In the genomic region with DNA sequence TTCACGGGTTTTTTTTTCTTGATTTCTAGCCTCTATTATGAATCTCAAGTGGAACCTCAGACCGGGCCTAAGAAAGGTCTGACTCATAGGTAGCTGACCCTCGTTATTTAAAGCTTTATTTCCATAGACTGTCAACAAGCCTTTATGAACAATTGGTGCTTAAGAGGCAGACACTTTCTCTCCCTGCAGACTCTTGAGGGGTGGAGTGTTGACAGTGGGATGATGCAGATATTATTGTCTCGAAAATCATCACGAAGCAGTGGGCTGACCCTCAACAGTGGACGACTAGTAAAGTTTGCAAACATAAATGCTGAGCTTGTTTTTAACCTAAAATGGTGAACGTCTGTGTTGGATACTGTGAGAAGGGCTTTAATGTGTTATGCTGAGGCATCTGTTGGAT, we compare ENCODE assay signal across 8 cellular contexts. TPM values are rescaled to one million over a fixed set of nuclear protein-coding genes. Genes with fewer than 3 reads are reported as not detected.
DNase-seq lines count a peak whose midpoint lies in the region; ATAC-seq lines count a peak whose summit lies in the region.

No MANE protein-coding gene starts in this region.

- no peak for DNase-seq in CD4-positive, CD25-positive, alpha-beta regulatory T cell
- no peak for DNase-seq in activated CD4-positive, alpha-beta memory T cell treated with anti-CD3 and anti-CD28 coated beads, Interleukin-2, amount 10 ng/mL, durations not matched to agents 7 days and 5 days
- no peak for DNase-seq in mesendoderm
- no peak for DNase-seq in H4 (ENCODE audit: low spot score)
- no peak for DNase-seq in stimulated activated CD4-positive, alpha-beta T cell treated with anti-CD3 and anti-CD28 coated beads, Interleukin-4, amount 100 ng/mL, for 24 hours

- no CpG with 5 or more reads among the region's 7 CpGs for WGBS in mesendoderm (ENCODE audit: extremely low coverage, insufficient coverage, low lambda C conversion rate)

- peak overlapping the region; percentile 87 for H3K4me3 ChIP-seq in CD4-positive, CD25-positive, alpha-beta regulatory T cell (ENCODE audit: low read depth, low read length)
- H3K4me3 ChIP-seq in mesendoderm (ENCODE audit: low read length), result no peak overlapping the region

- no peak overlapping the region for H3K4me2 ChIP-seq in mesendoderm (ENCODE audit: low read length)

- H2BK5ac ChIP-seq in mesendoderm (ENCODE audit: low read length), result no peak overlapping the region

- H2BK120ac ChIP-seq in mesendoderm (ENCODE audit: low read depth, low read length), result no peak overlapping the region

- POLR2A ChIA-PET in activated CD4-positive, alpha-beta memory T cell treated with anti-CD3 and anti-CD28 coated beads, Interleukin-2, amount 10 ng/mL, durations not matched to agents 7 days and 5 days (lab: Charles Lee), result interaction anchor here (1.6 to 4.4 kb wide), 10 partner anchors 8 to 291 kb away, joined by 4 to 57 read pairs (median 6); a partner anchor contains a TSS

- H4K5ac ChIP-seq in mesendoderm (ENCODE audit: low read length), result no peak overlapping the region

- no peak overlapping the region for H2AK5ac ChIP-seq in mesendoderm (ENCODE audit: low read length)

- H3K56ac ChIP-seq in mesendoderm (ENCODE audit: low read length), result no peak overlapping the region

- no peak overlapping the region for H3K27ac ChIP-seq in CD4-positive, CD25-positive, alpha-beta regulatory T cell (ENCODE audit: insufficient read depth, low read length, poor library complexity, severe bottlenecking)
- no peak overlapping the region for H3K27ac ChIP-seq in mesendoderm (ENCODE audit: low read depth, low read length)

- H3K27me3 ChIP-seq in CD4-positive, CD25-positive, alpha-beta regulatory T cell (ENCODE audit: control insufficient read depth, insufficient read depth, low read length), result peaks cover 10% of the 10 kb centered on the region
- no peaks in the 10 kb centered on the region for H3K27me3 ChIP-seq in mesendoderm (ENCODE audit: insufficient read depth, low read length, poor library complexity)

- peaks cover 26 to 66% (median 41%) of the 10 kb centered on the region in 4 donors for H3K4me1 Mint-ChIP-seq in CD4-positive, CD25-positive, alpha-beta regulatory T cell
- peaks cover 62% of the 10 kb centered on the region for H3K4me1 Mint-ChIP-seq in activated CD4-positive, alpha-beta memory T cell treated with anti-CD3 and anti-CD28 coated beads, Interleukin-2, amount 10 ng/mL, durations not matched to agents 7 days and 5 days

- peak overlapping the region; percentile 78 to 96 (median 92) for H3K4me3 Mint-ChIP-seq in CD4-positive, CD25-positive, alpha-beta regulatory T cell
- peak overlapping the region; percentile 95 for H3K4me3 Mint-ChIP-seq in activated CD4-positive, alpha-beta memory T cell treated with anti-CD3 and anti-CD28 coated beads, Interleukin-2, amount 10 ng/mL, durations not matched to agents 7 days and 5 days

- H3K36me3 Mint-ChIP-seq in CD4-positive, CD25-positive, alpha-beta regulatory T cell, result peaks cover 29% of the 10 kb centered on the region
- H3K36me3 Mint-ChIP-seq in activated CD4-positive, alpha-beta memory T cell treated with anti-CD3 and anti-CD28 coated beads, Interleukin-2, amount 10 ng/mL, durations not matched to agents 7 days and 5 days (ENCODE audit: low read depth), result peaks cover 53% of the 10 kb centered on the region

- no peak overlapping the region for H4K8ac ChIP-seq in mesendoderm (ENCODE audit: low read depth, low read length)

- H3K27ac Mint-ChIP-seq in CD4-positive, CD25-positive, alpha-beta regulatory T cell, result peak overlapping the region in 1 of 3 donors; percentile 88
- peak overlapping the region; percentile 84 for H3K27ac Mint-ChIP-seq in activated CD4-positive, alpha-beta memory T cell treated with anti-CD3 and anti-CD28 coated beads, Interleukin-2, amount 10 ng/mL, durations not matched to agents 7 days and 5 days

- H3K18ac ChIP-seq in mesendoderm (ENCODE audit: low read length), result no peak overlapping the region

- peaks cover 12% of the 10 kb centered on the region for H3K27me3 Mint-ChIP-seq in CD4-positive, CD25-positive, alpha-beta regulatory T cell
- peaks cover 8% of the 10 kb centered on the region for H3K27me3 Mint-ChIP-seq in activated CD4-positive, alpha-beta memory T cell treated with anti-CD3 and anti-CD28 coated beads, Interleukin-2, amount 10 ng/mL, durations not matched to agents 7 days and 5 days

- peaks cover 29% of the 10 kb centered on the region for H3K36me3 ChIP-seq in CD4-positive, CD25-positive, alpha-beta regulatory T cell (ENCODE audit: control insufficient read depth, insufficient read depth, low read length)
- no peaks in the 10 kb centered on the region for H3K36me3 ChIP-seq in mesendoderm (ENCODE audit: control insufficient read depth, insufficient read depth, low read length)

- peaks cover 29% of the 10 kb centered on the region for H3K4me1 ChIP-seq in CD4-positive, CD25-positive, alpha-beta regulatory T cell (ENCODE audit: control insufficient read depth, insufficient read depth, low read length, poor library complexity, severe bottlenecking)
- H3K4me1 ChIP-seq in mesendoderm (ENCODE audit: control insufficient read depth, low read depth, low read length), result peaks cover 2% of the 10 kb centered on the region

- no peak for ATAC-seq in CD4-positive, CD25-positive, alpha-beta regulatory T cell (ENCODE audit: low read depth in 2 of 2)
- ATAC-seq in GM21515 (IDR thresholded peaks at IDR 0.05; ENCODE audit: unreplicated experiment) (peak; percentile 19), GM19397 (IDR thresholded peaks at IDR 0.05; ENCODE audit: unreplicated experiment) (no peak), HG02678 (IDR thresholded peaks at IDR 0.05; ENCODE audit: unreplicated experiment) (no peak)

- H3K9ac ChIP-seq in mesendoderm (ENCODE audit: low read length), result peak overlapping the region; percentile 19

- no peak overlapping the region for H3K23ac ChIP-seq in mesendoderm (ENCODE audit: low read length)

- H3K79me1 ChIP-seq in mesendoderm (ENCODE audit: low read length), result peaks cover 16% of the 10 kb centered on the region

- CTCF ChIA-PET in activated CD4-positive, alpha-beta memory T cell treated with anti-CD3 and anti-CD28 coated beads, Interleukin-2, amount 10 ng/mL, durations not matched to agents 7 days and 5 days (lab: Charles Lee), result interaction anchor here (0.6 to 4.2 kb wide), 4 partner anchors 7 to 511 kb away, joined by 4 to 82 read pairs (median 12); no protein-coding TSS in a partner anchor

- H2BK15ac ChIP-seq in mesendoderm (replicated peaks; ENCODE audit: low read depth), result no peak overlapping the region

- H3K4ac ChIP-seq in mesendoderm (ENCODE audit: low read depth, low read length), result no peak overlapping the region

- H3K79me2 ChIP-seq in mesendoderm (ENCODE audit: control insufficient read depth, insufficient read depth, low read length), result peaks cover 18% of the 10 kb centered on the region

- H3K9me3 ChIP-seq in CD4-positive, CD25-positive, alpha-beta regulatory T cell (ENCODE audit: control insufficient read depth in 2 of 2, low read length in 2 of 2), result no peaks in the 10 kb centered on the region

- peaks cover 0 to 2% (median 0%) of the 10 kb centered on the region in 7 donors for H3K9me3 Mint-ChIP-seq in CD4-positive, CD25-positive, alpha-beta regulatory T cell
- H3K9me3 Mint-ChIP-seq in activated CD4-positive, alpha-beta memory T cell treated with anti-CD3 and anti-CD28 coated beads, Interleukin-2, amount 10 ng/mL, durations not matched to agents 7 days and 5 days, result peaks cover 2% of the 10 kb centered on the region

RNA-seq across cellular contexts. Expression of a gene that starts 1.8 kb away (rescaled TPM):
- 72.2 TPM for total RNA-seq in CD4-positive, CD25-positive, alpha-beta regulatory T cell
- 10 to 100 TPM; 47.1 to 66.8 (median 51.9) TPM for polyA plus RNA-seq in CD4-positive, CD25-positive, alpha-beta regulatory T cell
- total RNA-seq in activated CD4-positive, alpha-beta memory T cell treated with anti-CD3 and anti-CD28 coated beads, Interleukin-2, amount 10 ng/mL, durations not matched to agents 7 days and 5 days, result 10 to 100 TPM; 65.6 to 72.1 TPM
- 6.1 TPM for polyA plus RNA-seq in mesendoderm (2013, experiment 1 of 2)
- 5.5 TPM for polyA plus RNA-seq in mesendoderm (2013, experiment 2 of 2)
- total RNA-seq in H4 (2014; rRNA removed; shearing (Covaris generic)), result 20.5 and 30.1 TPM in 2 replicates

RNA-seq across cellular contexts. Expression of a gene that starts 48.9 kb away (rescaled TPM):
- total RNA-seq in CD4-positive, CD25-positive, alpha-beta regulatory T cell, result 25.0 TPM
- polyA plus RNA-seq in CD4-positive, CD25-positive, alpha-beta regulatory T cell, result 10 to 100 TPM; 43.2 to 61.3 (median 44.5) TPM
- 10 to 100 TPM; 47.1 to 48.4 TPM for total RNA-seq in activated CD4-positive, alpha-beta memory T cell treated with anti-CD3 and anti-CD28 coated beads, Interleukin-2, amount 10 ng/mL, durations not matched to agents 7 days and 5 days
- 23.8 TPM for polyA plus RNA-seq in mesendoderm (2013, experiment 1 of 2)
- 22.5 TPM for polyA plus RNA-seq in mesendoderm (2013, experiment 2 of 2)
- 48.2 and 49.1 TPM in 2 replicates for total RNA-seq in H4 (2014; rRNA removed; shearing (Covaris generic))

RNA-seq across cellular contexts. Expression of a gene that starts 53.1 kb away (rescaled TPM):
- 3.8 TPM for total RNA-seq in CD4-positive, CD25-positive, alpha-beta regulatory T cell
- 1 to 10 TPM; 1.3 to 2.8 (median 1.8) TPM for polyA plus RNA-seq in CD4-positive, CD25-positive, alpha-beta regulatory T cell
- total RNA-seq in activated CD4-positive, alpha-beta memory T cell treated with anti-CD3 and anti-CD28 coated beads, Interleukin-2, amount 10 ng/mL, durations not matched to agents 7 days and 5 days, result 1 to 10 TPM; 2.4 TPM
- 0.35 TPM for polyA plus RNA-seq in mesendoderm (2013, experiment 1 of 2)
- polyA plus RNA-seq in mesendoderm (2013, experiment 2 of 2), result 0.34 TPM
- total RNA-seq in H4 (2014; rRNA removed; shearing (Covaris generic)), result 0.17 TPM in 1 of 2 replicates, not detected in the other
